In the genomic region with DNA sequence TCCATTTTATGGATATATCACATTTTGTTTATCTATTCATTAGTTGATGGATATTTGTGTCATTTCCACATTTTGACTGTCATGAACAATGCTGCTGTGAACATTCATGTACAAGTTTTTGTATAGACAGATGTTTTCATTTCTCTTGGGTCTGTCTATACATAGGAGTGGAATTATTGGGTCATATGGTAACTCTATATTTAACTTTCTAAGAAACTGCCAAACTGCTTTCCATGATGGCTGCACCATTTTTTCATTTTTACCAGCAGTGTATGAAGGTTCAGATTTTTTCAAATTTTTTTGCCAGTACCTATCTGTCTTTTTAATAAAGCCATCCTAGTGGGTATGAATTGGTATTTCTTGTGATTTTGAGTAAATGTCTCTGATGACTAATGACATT, we compare ENCODE assay signal across 19 cellular contexts. TPM values are rescaled to one million over a fixed set of nuclear protein-coding genes. Genes with fewer than 3 reads are reported as not detected.
DNase-seq lines count a peak whose midpoint lies in the region; ATAC-seq, FAIRE-seq and TF ChIP-seq lines count a peak whose summit lies in the region.
"Had no signal": no experiment of that assay in that cellular context is flagged by ENCODE, and none has a peak within 500 bp of the region (broad histone marks: within the 10 kb centered on the region; RNA-seq: fewer than 3 reads in every experiment).

No MANE protein-coding gene starts in this region.

- FAIRE-seq in GM12892 (lab: Jason Lieb, UNC), result peak; percentile 21
- FAIRE-seq: RCC 7860 had no signal

- no peaks in the 10 kb centered on the region for H3K36me3 ChIP-seq in right atrium auricular region

- no peak for TF ChIP-seq POLR2A in GM12892 (IDR thresholded peaks at IDR 0.05; ENCODE audit: low read depth, low read length)

- no peak for DNase-seq in activated CD4-positive, alpha-beta T cell treated with anti-CD3 and anti-CD28 coated beads for 36 hours
- no peak for DNase-seq in activated CD4-positive, alpha-beta T cell treated with anti-CD3 and anti-CD28 coated beads, Interleukin-2, amount 50 U/mL, for 48 hours
- DNase-seq in GM12892 (ENCODE audit: insufficient read length) (no peak), HT-29 (ENCODE audit: low spot score) (no peak), right atrium auricular region (ENCODE audit: low spot score) (no peak)
- DNase-seq in activated T-helper 2 cell treated with anti-CD3 and anti-CD28 coated beads, Interferon-gamma antibody, Interleukin-2, Interleukin-4, amounts not matched to agents 10 μg/mL and 5 μg/mL and 100 μg/mL, durations not matched to agents 14 hours and 24 hours and 36 hours (ENCODE audit: low spot score), result no peak
- DNase-seq in stimulated activated naive B cell treated with anti-CD40 and anti-IgM and Interleukin-4, amounts not matched to agents 10 μg/mL and 1 μg/mL and 100 μg/mL, for 72 hours, result no peak
- DNase-seq: 8988T, DMS79, GOT3, NCI-H1092 treated with DMSO at 0.1 percent for 48 hours, NCI-H2081, NCI-H2171 treated with DMSO at 0.1 percent for 48 hours, NCI-H446 treated with DMSO at 0.1 percent for 48 hours, NCI-H69 had no signal

- no peaks in the 10 kb centered on the region for H3K9me3 Mint-ChIP-seq in activated CD4-positive, alpha-beta T cell treated with anti-CD3 and anti-CD28 coated beads for 36 hours (ENCODE audit: low read depth)
- H3K9me3 Mint-ChIP-seq in activated T-helper 2 cell treated with anti-CD3 and anti-CD28 coated beads, Interferon-gamma antibody, Interleukin-2, Interleukin-4, amounts not matched to agents 10 μg/mL and 5 μg/mL and 100 μg/mL, durations not matched to agents 14 hours and 24 hours and 36 hours, result no peaks in the 10 kb centered on the region
- H3K9me3 Mint-ChIP-seq in stimulated activated naive B cell treated with anti-CD40 and anti-IgM and Interleukin-4, amounts not matched to agents 10 μg/mL and 1 μg/mL and 100 μg/mL, for 72 hours, result no peaks in the 10 kb centered on the region
- H3K9me3 Mint-ChIP-seq: CD14-positive monocyte had no signal

- H3K4me3 Mint-ChIP-seq in activated CD4-positive, alpha-beta T cell treated with anti-CD3 and anti-CD28 coated beads for 36 hours, result no peak overlapping the region
- no peak overlapping the region for H3K4me3 Mint-ChIP-seq in activated T-helper 2 cell treated with anti-CD3 and anti-CD28 coated beads, Interferon-gamma antibody, Interleukin-2, Interleukin-4, amounts not matched to agents 10 μg/mL and 5 μg/mL and 100 μg/mL, durations not matched to agents 14 hours and 24 hours and 36 hours (ENCODE audit: low read depth)
- H3K4me3 Mint-ChIP-seq in stimulated activated naive B cell treated with anti-CD40 and anti-IgM and Interleukin-4, amounts not matched to agents 10 μg/mL and 1 μg/mL and 100 μg/mL, for 72 hours, result peak overlapping the region; percentile 23 to 52
- H3K4me3 Mint-ChIP-seq: CD14-positive monocyte had no signal

- no peaks in the 10 kb centered on the region for H3K27me3 Mint-ChIP-seq in activated CD4-positive, alpha-beta T cell treated with anti-CD3 and anti-CD28 coated beads for 36 hours
- no peaks in the 10 kb centered on the region for H3K27me3 Mint-ChIP-seq in activated T-helper 2 cell treated with anti-CD3 and anti-CD28 coated beads, Interferon-gamma antibody, Interleukin-2, Interleukin-4, amounts not matched to agents 10 μg/mL and 5 μg/mL and 100 μg/mL, durations not matched to agents 14 hours and 24 hours and 36 hours (ENCODE audit: low read depth)
- H3K27me3 Mint-ChIP-seq in stimulated activated naive B cell treated with anti-CD40 and anti-IgM and Interleukin-4, amounts not matched to agents 10 μg/mL and 1 μg/mL and 100 μg/mL, for 72 hours, result no peaks in the 10 kb centered on the region

- no peaks in the 10 kb centered on the region for H3K9me3 ChIP-seq in right atrium auricular region

- peak; percentile 47 for ATAC-seq in activated CD4-positive, alpha-beta T cell treated with anti-CD3 and anti-CD28 coated beads for 36 hours
- ATAC-seq in stimulated activated naive B cell treated with anti-CD40 and anti-IgM and Interleukin-4, amounts not matched to agents 10 μg/mL and 1 μg/mL and 100 μg/mL, for 72 hours (replicated peaks), result peak; percentile 94 to 96
- ATAC-seq in GM18868 (IDR thresholded peaks at IDR 0.05; ENCODE audit: unreplicated experiment), result no peak
- ATAC-seq: Right ventricle myocardium inferior had no signal

- peaks cover 11% of the 10 kb centered on the region for H3K36me3 Mint-ChIP-seq in activated CD4-positive, alpha-beta T cell treated with anti-CD3 and anti-CD28 coated beads for 36 hours (ENCODE audit: low read depth)
- H3K36me3 Mint-ChIP-seq in activated T-helper 2 cell treated with anti-CD3 and anti-CD28 coated beads, Interferon-gamma antibody, Interleukin-2, Interleukin-4, amounts not matched to agents 10 μg/mL and 5 μg/mL and 100 μg/mL, durations not matched to agents 14 hours and 24 hours and 36 hours (ENCODE audit: low read depth), result peaks cover 34% of the 10 kb centered on the region
- peaks cover 9 to 17% of the 10 kb centered on the region in 2 donors for H3K36me3 Mint-ChIP-seq in stimulated activated naive B cell treated with anti-CD40 and anti-IgM and Interleukin-4, amounts not matched to agents 10 μg/mL and 1 μg/mL and 100 μg/mL, for 72 hours

- intact Hi-C loops in activated CD4-positive, alpha-beta T cell treated with anti-CD3 and anti-CD28 coated beads for 36 hours (cut with DNase I, micrococcal nuclease), result no loop called here
- intact Hi-C loops in activated T-helper 2 cell treated with anti-CD3 and anti-CD28 coated beads, Interferon-gamma antibody, Interleukin-2, Interleukin-4, amounts not matched to agents 10 μg/mL and 5 μg/mL and 100 μg/mL, durations not matched to agents 14 hours and 24 hours and 36 hours (cut with micrococcal nuclease), result no loop called here

- H3K4me3 ChIP-seq in right atrium auricular region, result no peak overlapping the region

- CTCF ChIA-PET in activated CD4-positive, alpha-beta T cell treated with anti-CD3 and anti-CD28 coated beads for 36 hours (lab: Charles Lee), result no interaction called here

- TF ChIP-seq CTCF in right atrium auricular region (IDR thresholded peaks at IDR 0.05), result no peak

- POLR2A ChIA-PET in activated CD4-positive, alpha-beta T cell treated with anti-CD3 and anti-CD28 coated beads for 36 hours (lab: Charles Lee), result interaction anchor here (0.7 kb wide), 1 partner anchor 13 kb away, joined by 4 read pairs; no protein-coding TSS in a partner anchor

- no peaks in the 10 kb centered on the region for H3K4me1 ChIP-seq in right atrium auricular region

- H3K4me1 Mint-ChIP-seq in activated CD4-positive, alpha-beta T cell treated with anti-CD3 and anti-CD28 coated beads for 36 hours, result peaks cover 36% of the 10 kb centered on the region
- peaks cover 30% of the 10 kb centered on the region for H3K4me1 Mint-ChIP-seq in activated T-helper 2 cell treated with anti-CD3 and anti-CD28 coated beads, Interferon-gamma antibody, Interleukin-2, Interleukin-4, amounts not matched to agents 10 μg/mL and 5 μg/mL and 100 μg/mL, durations not matched to agents 14 hours and 24 hours and 36 hours (ENCODE audit: low read depth)
- H3K4me1 Mint-ChIP-seq in stimulated activated naive B cell treated with anti-CD40 and anti-IgM and Interleukin-4, amounts not matched to agents 10 μg/mL and 1 μg/mL and 100 μg/mL, for 72 hours, result peaks cover 20 to 59% of the 10 kb centered on the region in 2 donors
- H3K4me1 Mint-ChIP-seq: CD14-positive monocyte had no signal

- H3K27ac Mint-ChIP-seq in activated CD4-positive, alpha-beta T cell treated with anti-CD3 and anti-CD28 coated beads for 36 hours, result no peak overlapping the region
- H3K27ac Mint-ChIP-seq in activated T-helper 2 cell treated with anti-CD3 and anti-CD28 coated beads, Interferon-gamma antibody, Interleukin-2, Interleukin-4, amounts not matched to agents 10 μg/mL and 5 μg/mL and 100 μg/mL, durations not matched to agents 14 hours and 24 hours and 36 hours, result peak overlapping the region; percentile 73
- H3K27ac Mint-ChIP-seq in stimulated activated naive B cell treated with anti-CD40 and anti-IgM and Interleukin-4, amounts not matched to agents 10 μg/mL and 1 μg/mL and 100 μg/mL, for 72 hours, result peak overlapping the region; percentile 71
- H3K27ac Mint-ChIP-seq: CD14-positive monocyte had no signal

- no peaks in the 10 kb centered on the region for H3K27me3 ChIP-seq in right atrium auricular region

- H3K27ac ChIP-seq in right atrium auricular region, result no peak overlapping the region

RNA-seq across cellular contexts. Expression of gene NFAT5, which starts 15.5 kb away (rescaled TPM):
- 10 to 100 TPM; 29.6 to 37.9 TPM for total RNA-seq in activated CD4-positive, alpha-beta T cell treated with anti-CD3 and anti-CD28 coated beads for 36 hours
- polyA plus RNA-seq in GM12892 (2012; ENCODE audit: missing spikeins), result 16.9 TPM
- total RNA-seq in activated T-helper 2 cell treated with anti-CD3 and anti-CD28 coated beads, Interferon-gamma antibody, Interleukin-2, Interleukin-4, amounts not matched to agents 10 μg/mL and 5 μg/mL and 100 μg/mL, durations not matched to agents 14 hours and 24 hours and 36 hours, result 49.2 and 54.0 TPM in 2 replicates
- 6.3 and 10.8 TPM in 2 replicates for total RNA-seq in HT-29 (2014; rRNA removed; shearing (Covaris generic))
- total RNA-seq in right atrium auricular region, result 10 to 100 TPM; 16.4 to 22.6 TPM

Comparison
In these comparisons a context has a peak if more than half of its experiments do, and no peak if none do; other contexts are left out.
1. H3K4me3 Mint-ChIP-seq: peak in stimulated activated naive B cell treated with anti-CD40 and anti-IgM and Interleukin-4, amounts not matched to agents 10 μg/mL and 1 μg/mL and 100 μg/mL, for 72 hours (2 of 2); none in activated CD4-positive, alpha-beta T cell treated with anti-CD3 and anti-CD28 coated beads for 36 hours (single experiment) and activated T-helper 2 cell treated with anti-CD3 and anti-CD28 coated beads, Interferon-gamma antibody, Interleukin-2, Interleukin-4, amounts not matched to agents 10 μg/mL and 5 μg/mL and 100 μg/mL, durations not matched to agents 14 hours and 24 hours and 36 hours (single experiment).